ENCODE assay signal across 14 cellular contexts in genomic region chr13:46170268-46170667, GRCh38. TPM values are rescaled to one million over a fixed set of nuclear protein-coding genes. Genes with fewer than 3 reads are reported as not detected.
A peak's percentile ranks its signal among the peaks of the same experiment; 100 is the strongest.
DNase-seq lines count a peak whose midpoint lies in the region; ATAC-seq, FAIRE-seq and TF ChIP-seq lines count a peak whose summit lies in the region.
"Had no signal": no experiment of that assay in that cellular context is flagged by ENCODE, and none has a peak within 500 bp of the region (broad histone marks: within the 10 kb centered on the region; RNA-seq: fewer than 3 reads in every experiment).

No MANE protein-coding gene starts in this region.

- ATAC-seq in pancreas (peak; percentile 65 to 78 (median 70)), gastrocnemius medialis (no peak), HG03571 (IDR thresholded peaks at IDR 0.05; ENCODE audit: unreplicated experiment) (no peak)

- H2AFZ ChIP-seq in Loucy (ENCODE audit: low read length) (no peak overlapping the region), mammary epithelial cell (ENCODE audit: low read depth, low read length) (peak overlapping the region; percentile 3)

- in situ Hi-C loops in mammary epithelial cell (cut with MboI; ENCODE audit: low sequenced_read_pairs in 2 of 2) (no loop called here), gastrocnemius medialis (cut with MboI; ENCODE audit: low sequenced_read_pairs in 4 of 4) (loop anchor here in 2 of 4 donors (25.0 kb wide), 2 partner anchors 358 to 658 kb away; no protein-coding TSS in a partner anchor)

- H3K4me2 ChIP-seq in Loucy (ENCODE audit: low read depth, low read length, poor library complexity, severe bottlenecking), result peak overlapping the region; percentile 98
- H3K4me2 ChIP-seq in mammary epithelial cell (ENCODE audit: insufficient read depth, low read depth, low read length), result no peak overlapping the region

- dilution Hi-C loops in mammary epithelial cell (cut with HindIII; ENCODE audit: low sequenced_read_pairs), result no loop called here

- H3K4me3 ChIP-seq in Loucy (ENCODE audit: low read length, poor library complexity, severe bottlenecking), result peak overlapping the region; percentile 86
- H3K4me3 ChIP-seq in mammary epithelial cell (replicated peaks in 1 of 3; ENCODE audit: insufficient read depth in 1 of 3, low read depth in 2 of 3, low read length in 3 of 3), result no peak overlapping the region
- H3K4me3 ChIP-seq in pancreas, result no peak overlapping the region
- H3K4me3 ChIP-seq in gastrocnemius medialis, result no peak overlapping the region
- H3K4me3 ChIP-seq: esophagus muscularis mucosa, SK-N-MC had no signal

- H3K9me3 Mint-ChIP-seq in activated CD4-positive, alpha-beta T cell treated with anti-CD3 and anti-CD28 coated beads, Interleukin-2, amount 10 ng/mL, durations not matched to agents 24 days and 14 days, result no peaks in the 10 kb centered on the region
- H3K9me3 Mint-ChIP-seq: nephron had no signal

- intact Hi-C loops in activated CD4-positive, alpha-beta T cell treated with anti-CD3 and anti-CD28 coated beads, Interleukin-2, amount 10 ng/mL, durations not matched to agents 24 days and 14 days (cut with micrococcal nuclease), result no loop called here
- intact Hi-C loops in mammary epithelial cell (cut with micrococcal nuclease), result no loop called here
- intact Hi-C loops in pancreas (cut with DNase I), result no loop called here
- intact Hi-C loops in gastrocnemius medialis (cut with DNase I; ENCODE audit: low total_unique reads), result no loop called here

- peaks cover 100% of the 10 kb centered on the region for H3K79me2 ChIP-seq in Loucy (ENCODE audit: insufficient read depth, low read length)
- H3K79me2 ChIP-seq in mammary epithelial cell (ENCODE audit: insufficient read depth, low read length), result no peaks in the 10 kb centered on the region

- H3K4me1 ChIP-seq in Loucy (ENCODE audit: insufficient read depth, low read length, poor library complexity, severe bottlenecking) (peaks cover 98% of the 10 kb centered on the region), mammary epithelial cell (ENCODE audit: insufficient read depth, low read length) (peaks cover 3% of the 10 kb centered on the region), pancreas (peaks cover 0 to 5% (median 0%) of the 10 kb centered on the region in 3 donors), gastrocnemius medialis (no peaks in the 10 kb centered on the region)

- H3K27ac ChIP-seq in mammary epithelial cell (ENCODE audit: insufficient read depth, low read depth, low read length) (no peak overlapping the region), pancreas (no peak overlapping the region), gastrocnemius medialis (no peak overlapping the region)
- H3K27ac ChIP-seq: brain microvascular endothelial cell, esophagus muscularis mucosa, SK-N-MC had no signal

- no peak for FAIRE-seq in pancreas (lab: Jason Lieb, UNC)

- H3K27ac Mint-ChIP-seq in activated CD4-positive, alpha-beta T cell treated with anti-CD3 and anti-CD28 coated beads, Interleukin-2, amount 10 ng/mL, durations not matched to agents 24 days and 14 days, result peak overlapping the region; percentile 92

- WGBS in mammary epithelial cell (ENCODE audit: low coverage, missing lambda C conversion rate), result 33% methylated on average over 6 of the region's 7 CpGs
- 44 to 60% methylated on average over 7 of the region's 7 CpGs for WGBS in pancreas, 2 donors

- H3K36me3 ChIP-seq in Loucy (ENCODE audit: insufficient read depth, low read length) (peaks cover 32% of the 10 kb centered on the region; the same call in 1 of the 2 replicates), mammary epithelial cell (ENCODE audit: insufficient read depth, low read length) (no peaks in the 10 kb centered on the region), pancreas (no peaks in the 10 kb centered on the region), gastrocnemius medialis (no peaks in the 10 kb centered on the region)
- H3K36me3 ChIP-seq: brain microvascular endothelial cell, esophagus muscularis mucosa had no signal

- H3K4me3 Mint-ChIP-seq in activated CD4-positive, alpha-beta T cell treated with anti-CD3 and anti-CD28 coated beads, Interleukin-2, amount 10 ng/mL, durations not matched to agents 24 days and 14 days, result peak overlapping the region; percentile 82
- H3K4me3 Mint-ChIP-seq: nephron had no signal

- H3K27me3 Mint-ChIP-seq in activated CD4-positive, alpha-beta T cell treated with anti-CD3 and anti-CD28 coated beads, Interleukin-2, amount 10 ng/mL, durations not matched to agents 24 days and 14 days, result no peaks in the 10 kb centered on the region

- no peak for DNase-seq in activated CD4-positive, alpha-beta T cell treated with anti-CD3 and anti-CD28 coated beads, Interleukin-2, amount 10 ng/mL, durations not matched to agents 24 days and 14 days
- no peak for DNase-seq in activated CD4-positive, alpha-beta T cell treated with anti-CD3 and anti-CD28 coated beads for 1 hour
- DNase-seq in mammary epithelial cell, result no peak
- DNase-seq in pancreas, result peak in 4 of 6 donors; percentile 24 to 36 (median 28)
- DNase-seq in gastrocnemius medialis, result no peak
- DNase-seq in stimulated activated CD4-positive, alpha-beta T cell treated with anti-CD3 and anti-CD28 coated beads, Interleukin-4, amount 100 ng/mL, for 1 hour, result no peak
- DNase-seq: activated CD8-positive, alpha-beta memory T cell treated with anti-CD3 and anti-CD28 coated beads for 24 hours; brain microvascular endothelial cell; NCI-H748 treated with DMSO at 0.1 percent for 48 hours had no signal

- peaks cover 11% of the 10 kb centered on the region; the same call in 1 of the 2 replicates for H3F3A ChIP-seq in Loucy (ENCODE audit: low read depth)

- H3K9ac ChIP-seq in Loucy (ENCODE audit: low read depth, low read length, poor library complexity, severe bottlenecking), result no peak overlapping the region
- H3K9ac ChIP-seq in mammary epithelial cell (ENCODE audit: insufficient read depth, low read length), result no peak overlapping the region

- no TSS peak for BruUV-seq in mammary epithelial cell (replicated peaks; lab: Mats Ljungman, UMichigan)

- peaks cover 55% of the 10 kb centered on the region for H3K36me3 Mint-ChIP-seq in activated CD4-positive, alpha-beta T cell treated with anti-CD3 and anti-CD28 coated beads, Interleukin-2, amount 10 ng/mL, durations not matched to agents 24 days and 14 days (ENCODE audit: low read depth)

- H3K27me3 ChIP-seq in Loucy (ENCODE audit: insufficient read depth, low read length, poor library complexity, severe bottlenecking), result no peaks in the 10 kb centered on the region
- no peaks in the 10 kb centered on the region for H3K27me3 ChIP-seq in mammary epithelial cell (ENCODE audit: insufficient read depth, low read length)
- H3K27me3 ChIP-seq in pancreas, result no peaks in the 10 kb centered on the region
- peaks cover 0 to 7% (median 0%) of the 10 kb centered on the region in 3 donors for H3K27me3 ChIP-seq in gastrocnemius medialis
- H3K27me3 ChIP-seq: brain microvascular endothelial cell had no signal

- H4K20me1 ChIP-seq in Loucy (ENCODE audit: insufficient read depth, low read length, poor library complexity, severe bottlenecking) (peaks cover 100% of the 10 kb centered on the region), mammary epithelial cell (ENCODE audit: insufficient read depth, low read length) (no peaks in the 10 kb centered on the region)

- TF ChIP-seq POLR2A in gastrocnemius medialis (IDR thresholded peaks at IDR 0.05), result no peak

- H3K9me3 ChIP-seq in Loucy (ENCODE audit: insufficient read depth, low read depth, low read length) (no peaks in the 10 kb centered on the region), mammary epithelial cell (replicated peaks; ENCODE audit: insufficient read depth, low read length) (no peaks in the 10 kb centered on the region), pancreas (no peaks in the 10 kb centered on the region), gastrocnemius medialis (no peaks in the 10 kb centered on the region)
- H3K9me3 ChIP-seq: esophagus muscularis mucosa had no signal

- no peak for TF ChIP-seq CTCF in Loucy (conservative IDR thresholded peaks at IDR 0.05; ENCODE audit: low read length)
- no peak for TF ChIP-seq CTCF in mammary epithelial cell (conservative IDR thresholded peaks at IDR 0.05 in 1 of 2, IDR thresholded peaks at IDR 0.05 in 1 of 2; ENCODE audit: extremely low read depth in 1 of 2, insufficient read depth in 1 of 2, low read depth in 1 of 2, low read length in 2 of 2)
- TF ChIP-seq CTCF in pancreas (IDR thresholded peaks at IDR 0.05), result no peak
- no peak for TF ChIP-seq CTCF in gastrocnemius medialis (IDR thresholded peaks at IDR 0.05 in 4 of 5, conservative IDR thresholded peaks at IDR 0.05 in 1 of 5)

- peaks cover 84% of the 10 kb centered on the region for H3K4me1 Mint-ChIP-seq in activated CD4-positive, alpha-beta T cell treated with anti-CD3 and anti-CD28 coated beads, Interleukin-2, amount 10 ng/mL, durations not matched to agents 24 days and 14 days

- CTCF ChIA-PET in mammary epithelial cell (lab: Charles Lee; ENCODE audit: low non-redundant PET), result no interaction called here

- no peaks in the 10 kb centered on the region for H3K9me2 ChIP-seq in Loucy (replicated peaks; ENCODE audit: low read depth, low read length)

RNA-seq across cellular contexts. Expression of gene LCP1, which starts 11.7 kb away (rescaled TPM):
- 758 and 792 TPM in 2 replicates for total RNA-seq in activated CD4-positive, alpha-beta T cell treated with anti-CD3 and anti-CD28 coated beads, Interleukin-2, amount 10 ng/mL, durations not matched to agents 24 days and 14 days
- 100 to 1,000 TPM; 149 to 454 TPM for total RNA-seq in mammary epithelial cell
- polyA plus RNA-seq in mammary epithelial cell, result 1.2 TPM
- 1.1 TPM for polyA minus RNA-seq in mammary epithelial cell
- 10 to 100 TPM in 3 of 6 donors, 1 to 10 TPM in 3; 2.0 to 38.3 (median 11.1) TPM for total RNA-seq in pancreas
- 1 to 10 TPM; 3.5 to 3.7 TPM for polyA plus RNA-seq in pancreas
- 10 to 100 TPM in 2 of 4 donors, 1 to 10 TPM in 2; 3.7 to 12.5 (median 10.1) TPM for total RNA-seq in gastrocnemius medialis

RNA-seq across cellular contexts. Expression of gene LRRC63, which starts 41.5 kb away (rescaled TPM):
- total RNA-seq in activated CD4-positive, alpha-beta T cell treated with anti-CD3 and anti-CD28 coated beads, Interleukin-2, amount 10 ng/mL, durations not matched to agents 24 days and 14 days, result 0.26 and 0.40 TPM in 2 replicates
- total RNA-seq in mammary epithelial cell (not detected), pancreas (under 1 TPM in 2 of 6 donors, not detected in 4; 0.14 to 0.19 TPM), gastrocnemius medialis (not detected)
- polyA plus RNA-seq in mammary epithelial cell (0.03 TPM), pancreas (not detected)
- polyA minus RNA-seq in mammary epithelial cell, result not detected

Comparison
In these comparisons a context has a peak if more than half of its experiments do, and no peak if none do; other contexts are left out.
1. DNase-seq: peak in pancreas (4 of 6); none in activated CD4-positive, alpha-beta T cell treated with anti-CD3 and anti-CD28 coated beads, Interleukin-2, amount 10 ng/mL, durations not matched to agents 24 days and 14 days (single experiment), activated CD4-positive, alpha-beta T cell treated with anti-CD3 and anti-CD28 coated beads for 1 hour (single experiment), mammary epithelial cell (single experiment), gastrocnemius medialis (0 of 2) and stimulated activated CD4-positive, alpha-beta T cell treated with anti-CD3 and anti-CD28 coated beads, Interleukin-4, amount 100 ng/mL, for 1 hour (single experiment).
2. ATAC-seq: peak in pancreas (4 of 4); none in gastrocnemius medialis (0 of 2) and HG03571 (single experiment).